ENCODE assay signal across 1 cellular context in the genomic region with DNA sequence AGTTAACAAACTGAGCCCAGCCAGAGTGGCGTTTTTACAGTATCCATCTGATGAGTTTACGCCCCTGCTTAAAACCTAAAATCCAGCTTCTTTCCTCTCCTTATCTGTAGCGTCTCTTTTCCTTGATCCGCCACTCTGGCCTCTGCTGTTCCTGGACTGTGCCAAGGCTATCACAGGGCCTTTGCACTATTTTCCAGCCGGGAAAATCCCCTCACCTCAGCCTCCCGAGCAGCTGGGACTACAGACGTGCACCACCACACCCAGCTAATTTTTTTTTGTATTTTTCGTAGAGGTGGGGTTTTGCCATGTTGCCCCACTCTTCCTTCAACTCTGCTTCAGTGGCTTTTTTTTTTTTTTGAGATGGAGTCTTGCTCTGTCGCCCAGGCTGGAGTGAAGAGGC.
TF ChIP-seq lines count a peak whose summit lies in the region.

No MANE protein-coding gene starts in this region.

TF ChIP-seq in K562, 482 proteins besides CTCF, POLR2A, EP300 and RAD21:
- TF ChIP-seq, protein P1, sequence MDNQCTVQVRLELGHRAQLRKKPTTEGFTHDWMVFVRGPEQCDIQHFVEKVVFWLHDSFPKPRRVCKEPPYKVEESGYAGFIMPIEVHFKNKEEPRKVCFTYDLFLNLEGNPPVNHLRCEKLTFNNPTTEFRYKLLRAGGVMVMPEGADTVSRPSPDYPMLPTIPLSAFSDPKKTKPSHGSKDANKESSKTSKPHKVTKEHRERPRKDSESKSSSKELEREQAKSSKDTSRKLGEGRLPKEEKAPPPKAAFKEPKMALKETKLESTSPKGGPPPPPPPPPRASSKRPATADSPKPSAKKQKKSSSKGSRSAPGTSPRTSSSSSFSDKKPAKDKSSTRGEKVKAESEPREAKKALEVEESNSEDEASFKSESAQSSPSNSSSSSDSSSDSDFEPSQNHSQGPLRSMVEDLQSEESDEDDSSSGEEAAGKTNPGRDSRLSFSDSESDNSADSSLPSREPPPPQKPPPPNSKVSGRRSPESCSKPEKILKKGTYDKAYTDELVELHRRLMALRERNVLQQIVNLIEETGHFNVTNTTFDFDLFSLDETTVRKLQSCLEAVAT (IDR thresholded peaks at IDR 0.05): peak in 1 of 2 experiments; percentile 29; a peak in 1 of 4 replicates
- no peak for TF ChIP-seq FOXJ2 (tag; IDR thresholded peaks at IDR 0.05)
- TF ChIP-seq, protein P2, sequence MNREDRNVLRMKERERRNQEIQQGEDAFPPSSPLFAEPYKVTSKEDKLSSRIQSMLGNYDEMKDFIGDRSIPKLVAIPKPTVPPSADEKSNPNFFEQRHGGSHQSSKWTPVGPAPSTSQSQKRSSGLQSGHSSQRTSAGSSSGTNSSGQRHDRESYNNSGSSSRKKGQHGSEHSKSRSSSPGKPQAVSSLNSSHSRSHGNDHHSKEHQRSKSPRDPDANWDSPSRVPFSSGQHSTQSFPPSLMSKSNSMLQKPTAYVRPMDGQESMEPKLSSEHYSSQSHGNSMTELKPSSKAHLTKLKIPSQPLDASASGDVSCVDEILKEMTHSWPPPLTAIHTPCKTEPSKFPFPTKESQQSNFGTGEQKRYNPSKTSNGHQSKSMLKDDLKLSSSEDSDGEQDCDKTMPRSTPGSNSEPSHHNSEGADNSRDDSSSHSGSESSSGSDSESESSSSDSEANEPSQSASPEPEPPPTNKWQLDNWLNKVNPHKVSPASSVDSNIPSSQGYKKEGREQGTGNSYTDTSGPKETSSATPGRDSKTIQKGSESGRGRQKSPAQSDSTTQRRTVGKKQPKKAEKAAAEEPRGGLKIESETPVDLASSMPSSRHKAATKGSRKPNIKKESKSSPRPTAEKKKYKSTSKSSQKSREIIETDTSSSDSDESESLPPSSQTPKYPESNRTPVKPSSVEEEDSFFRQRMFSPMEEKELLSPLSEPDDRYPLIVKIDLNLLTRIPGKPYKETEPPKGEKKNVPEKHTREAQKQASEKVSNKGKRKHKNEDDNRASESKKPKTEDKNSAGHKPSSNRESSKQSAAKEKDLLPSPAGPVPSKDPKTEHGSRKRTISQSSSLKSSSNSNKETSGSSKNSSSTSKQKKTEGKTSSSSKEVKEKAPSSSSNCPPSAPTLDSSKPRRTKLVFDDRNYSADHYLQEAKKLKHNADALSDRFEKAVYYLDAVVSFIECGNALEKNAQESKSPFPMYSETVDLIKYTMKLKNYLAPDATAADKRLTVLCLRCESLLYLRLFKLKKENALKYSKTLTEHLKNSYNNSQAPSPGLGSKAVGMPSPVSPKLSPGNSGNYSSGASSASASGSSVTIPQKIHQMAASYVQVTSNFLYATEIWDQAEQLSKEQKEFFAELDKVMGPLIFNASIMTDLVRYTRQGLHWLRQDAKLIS (CRISPR knock-in tag; IDR thresholded peaks at IDR 0.05): 0 out of 2 replicates have a peak, but pooled peaks have one; percentile 58
- no peak for TF ChIP-seq ZNF347 (CRISPR knock-in tag; IDR thresholded peaks at IDR 0.05; ENCODE audit: low read depth)
- TF ChIP-seq TEAD4 (IDR thresholded peaks at IDR 0.05; ENCODE audit: low read length): no peak
- no peak for TF ChIP-seq TEAD4 (CRISPR knock-in tag; IDR thresholded peaks at IDR 0.05; ENCODE audit: borderline replicate concordance)
